In the genomic region with DNA sequence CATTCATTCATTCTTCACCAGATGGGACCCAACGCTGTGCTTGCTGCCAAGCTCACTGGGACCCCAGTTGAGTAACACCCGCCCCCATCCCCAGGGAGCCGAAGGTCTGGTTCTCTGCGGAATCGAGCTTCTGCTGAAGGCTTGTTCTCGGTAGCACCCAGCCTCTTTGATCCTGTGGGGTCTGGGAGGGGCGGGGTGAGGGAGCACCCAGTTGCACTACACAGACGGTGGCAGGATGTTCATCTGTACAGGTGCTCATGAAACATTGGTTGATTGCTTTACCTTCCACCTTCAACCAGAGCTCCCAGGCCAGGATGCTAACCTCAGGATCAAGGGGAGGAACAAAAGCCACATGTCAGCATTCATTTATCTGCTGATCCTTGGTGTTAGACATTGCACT, we compare ENCODE assay signal across 21 cellular contexts.
"Had no signal": no experiment of that assay in that cellular context is flagged by ENCODE, and none has a peak within 500 bp of the region (broad histone marks: within the 10 kb centered on the region; RNA-seq: fewer than 3 reads in every experiment).

No MANE protein-coding gene starts in this region.

- DNase-seq: dermis blood vessel endothelial cell; endodermal cell; erythroblast; foreskin melanocyte; heart left ventricle; hippocampal formation; naive B cell; spleen; stimulated activated CD4-positive, alpha-beta T cell treated with anti-CD3 and anti-CD28 coated beads, Interleukin-15, amount 100 ng/mL, for 24 hours; stimulated activated CD4-positive, alpha-beta T cell treated with anti-CD3 and anti-CD28 coated beads, Interleukin-1b, Interleukin-23, amount 100 ng/mL, for 48 hours; stimulated activated CD4-positive, alpha-beta T cell treated with anti-CD3 and anti-CD28 coated beads, Interleukin-4, amount 100 ng/mL, for 24 hours; stimulated activated naive B cell treated with anti-CD40 and anti-IgM and Interleukin-4, amounts not matched to agents 10 μg/mL and 1 μg/mL and 100 μg/mL, for 72 hours; stimulated activated naive CD8-positive, alpha-beta T cell treated with anti-CD3 and anti-CD28 coated beads, Interleukin-15, amount 100 ng/mL, for 72 hours; testis; upper lobe of right lung had no signal

- H3K27ac Mint-ChIP-seq: endodermal cell; naive B cell; nephron; stimulated activated naive B cell treated with anti-CD40 and anti-IgM and Interleukin-4, amounts not matched to agents 10 μg/mL and 1 μg/mL and 100 μg/mL, for 72 hours; stimulated activated naive CD8-positive, alpha-beta T cell treated with anti-CD3 and anti-CD28 coated beads, Interleukin-15, amount 100 ng/mL, for 72 hours had no signal

- H3K36me3 ChIP-seq: heart left ventricle, neutrophil, spleen, tibial nerve, upper lobe of right lung, vagina had no signal

- H3K36me3 Mint-ChIP-seq: naive B cell; stimulated activated naive B cell treated with anti-CD40 and anti-IgM and Interleukin-4, amounts not matched to agents 10 μg/mL and 1 μg/mL and 100 μg/mL, for 72 hours had no signal

- H3K4me3 ChIP-seq: heart left ventricle, spleen, testis, tibial nerve, upper lobe of right lung, vagina had no signal

- H3K27me3 ChIP-seq: testis, tibial nerve, vagina had no signal

- FAIRE-seq: endothelial cell of umbilical vein had no signal

- ATAC-seq: heart left ventricle; sciatic nerve; stimulated activated naive B cell treated with anti-CD40 and anti-IgM and Interleukin-4, amounts not matched to agents 10 μg/mL and 1 μg/mL and 100 μg/mL, for 72 hours; stimulated activated naive CD8-positive, alpha-beta T cell treated with anti-CD3 and anti-CD28 coated beads, Interleukin-15, amount 100 ng/mL, for 72 hours; upper lobe of right lung had no signal

- H3K9me3 ChIP-seq: neutrophil, spleen, testis, tibial nerve, upper lobe of right lung, vagina had no signal

- H3K4me3 Mint-ChIP-seq: endodermal cell; nephron; stimulated activated naive B cell treated with anti-CD40 and anti-IgM and Interleukin-4, amounts not matched to agents 10 μg/mL and 1 μg/mL and 100 μg/mL, for 72 hours; stimulated activated naive CD8-positive, alpha-beta T cell treated with anti-CD3 and anti-CD28 coated beads, Interleukin-15, amount 100 ng/mL, for 72 hours had no signal

- H3K4me1 ChIP-seq: spleen, testis, tibial nerve, upper lobe of right lung, vagina had no signal

- H3K27ac ChIP-seq: heart left ventricle, neutrophil, spleen, testis, tibial nerve, upper lobe of right lung, vagina had no signal

- H3K4me1 Mint-ChIP-seq: naive B cell; stimulated activated naive B cell treated with anti-CD40 and anti-IgM and Interleukin-4, amounts not matched to agents 10 μg/mL and 1 μg/mL and 100 μg/mL, for 72 hours had no signal

- H3K9me3 Mint-ChIP-seq: endodermal cell; stimulated activated naive CD8-positive, alpha-beta T cell treated with anti-CD3 and anti-CD28 coated beads, Interleukin-15, amount 100 ng/mL, for 72 hours had no signal
